In the genomic region with DNA sequence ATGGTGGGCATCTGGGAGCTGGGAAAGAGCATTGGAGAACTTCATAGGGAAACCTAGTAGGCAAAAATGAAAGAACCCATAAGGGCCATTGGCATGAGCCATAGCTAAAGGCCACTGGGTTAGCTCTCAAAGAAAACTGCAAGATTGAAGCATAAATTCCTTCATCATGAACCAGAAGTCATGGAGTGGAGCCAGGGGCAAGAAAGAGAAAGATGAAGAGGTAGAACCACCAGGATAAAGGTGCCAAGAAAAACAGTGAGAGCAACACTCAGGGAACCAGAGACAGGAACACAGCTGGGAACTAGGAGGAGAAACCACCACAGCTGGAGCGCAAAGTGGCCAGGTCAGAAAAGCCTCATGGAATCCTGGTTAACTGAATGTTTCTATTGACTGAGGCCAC, we compare ENCODE assay signal across 18 cellular contexts. TPM values are rescaled to one million over a fixed set of nuclear protein-coding genes. Genes with fewer than 3 reads are reported as not detected.
DNase-seq lines count a peak whose midpoint lies in the region; ATAC-seq and TF ChIP-seq lines count a peak whose summit lies in the region.
"Had no signal": no experiment of that assay in that cellular context is flagged by ENCODE, and none has a peak within 500 bp of the region (broad histone marks: within the 10 kb centered on the region; RNA-seq: fewer than 3 reads in every experiment).

No MANE protein-coding gene starts in this region.

- no peak for ATAC-seq in activated CD8-positive, alpha-beta T cell treated with anti-CD3 and anti-CD28 coated beads, Interleukin-2, amount 10 ng/mL, durations not matched to agents 7 days and 5 days
- ATAC-seq: foreskin keratinocyte had no signal

- no peaks in the 10 kb centered on the region for H3K9me3 ChIP-seq in ovary
- H3K9me3 ChIP-seq: BLaER1 treated with 17β-estradiol and CSF1 and Interleukin-3, amounts not matched to agents 10 nM and 100 nM; thyroid gland had no signal

- H3K27ac ChIP-seq in ovary, result no peak overlapping the region
- H3K27ac ChIP-seq: BLaER1 treated with 17β-estradiol and CSF1 and Interleukin-3, amounts not matched to agents 10 nM and 100 nM; foreskin keratinocyte; thyroid gland; WERI-Rb-1 had no signal

- H3K4me3 Mint-ChIP-seq in HFFc6, result no peak overlapping the region
- no peak overlapping the region for H3K4me3 Mint-ChIP-seq in activated CD8-positive, alpha-beta T cell treated with anti-CD3 and anti-CD28 coated beads, Interleukin-2, amount 10 ng/mL, durations not matched to agents 7 days and 5 days
- H3K4me3 Mint-ChIP-seq: dendritic cell treated with granulocyte-macrophage colony-stimulating factor and Interleukin-4, amounts not matched to agents 40 ng/mL and 50 ng/mL, for 4 days had no signal

- TF ChIP-seq CTCF in HFFc6 (IDR thresholded peaks at IDR 0.05) (no peak), kidney epithelial cell (IDR thresholded peaks at IDR 0.05; ENCODE audit: insufficient read depth, low read length, poor library complexity, severe bottlenecking) (no peak), ovary (IDR thresholded peaks at IDR 0.05) (no peak)

- H3K4me1 ChIP-seq in ovary (ENCODE audit: insufficient read depth), result no peaks in the 10 kb centered on the region
- H3K4me1 ChIP-seq: BLaER1 treated with 17β-estradiol and CSF1 and Interleukin-3, amounts not matched to agents 10 nM and 100 nM; foreskin keratinocyte; thyroid gland had no signal

- no peaks in the 10 kb centered on the region for H3K36me3 Mint-ChIP-seq in HFFc6 (ENCODE audit: low read depth)
- no peaks in the 10 kb centered on the region for H3K36me3 Mint-ChIP-seq in activated CD8-positive, alpha-beta T cell treated with anti-CD3 and anti-CD28 coated beads, Interleukin-2, amount 10 ng/mL, durations not matched to agents 7 days and 5 days (ENCODE audit: low read depth)

- H3K4me3 ChIP-seq in kidney epithelial cell (ENCODE audit: low read depth, low read length) (no peak overlapping the region), ovary (no peak overlapping the region)
- H3K4me3 ChIP-seq: BLaER1 treated with 17β-estradiol and CSF1 and Interleukin-3, amounts not matched to agents 10 nM and 100 nM; thyroid gland had no signal

- H3K36me3 ChIP-seq in kidney epithelial cell (ENCODE audit: control insufficient read depth, insufficient read depth, low read length), result no peaks in the 10 kb centered on the region
- no peaks in the 10 kb centered on the region for H3K36me3 ChIP-seq in ovary
- H3K36me3 ChIP-seq: BLaER1 treated with 17β-estradiol and CSF1 and Interleukin-3, amounts not matched to agents 10 nM and 100 nM; thyroid gland; WERI-Rb-1 had no signal

- H3K27me3 Mint-ChIP-seq in HFFc6 (ENCODE audit: insufficient read depth), result no peaks in the 10 kb centered on the region; the same call in none of the 2 replicates
- H3K27me3 Mint-ChIP-seq in activated CD8-positive, alpha-beta T cell treated with anti-CD3 and anti-CD28 coated beads, Interleukin-2, amount 10 ng/mL, durations not matched to agents 7 days and 5 days (ENCODE audit: low read depth), result peaks cover 34% of the 10 kb centered on the region
- H3K27me3 Mint-ChIP-seq: dendritic cell treated with granulocyte-macrophage colony-stimulating factor and Interleukin-4, amounts not matched to agents 40 ng/mL and 50 ng/mL, for 4 days had no signal

- POLR2A ChIA-PET in activated CD8-positive, alpha-beta T cell treated with anti-CD3 and anti-CD28 coated beads, Interleukin-2, amount 10 ng/mL, durations not matched to agents 7 days and 5 days (lab: Charles Lee), result interaction anchor here (1.4 kb wide), 1 partner anchor 11 kb away, joined by 3 read pairs; no protein-coding TSS in a partner anchor

- peak; percentile 52 for DNase-seq in AG08395 (ENCODE audit: low spot score)
- peak; percentile 85 for DNase-seq in HFFc6
- DNase-seq in brain pericyte (ENCODE audit: low read depth, low spot score), result peak; percentile 78
- DNase-seq in kidney epithelial cell (ENCODE audit: low read depth), result peak; percentile 63
- no peak for DNase-seq in ovary
- DNase-seq in activated CD8-positive, alpha-beta T cell treated with anti-CD3 and anti-CD28 coated beads, Interleukin-2, amount 10 ng/mL, durations not matched to agents 7 days and 5 days, result no peak
- DNase-seq in G401 (ENCODE audit: low spot score), result no peak
- DNase-seq in activated gamma-delta T cell (lab: John Stamatoyannopoulos, UW), result no peak
- DNase-seq: activated naive CD8-positive, alpha-beta T cell treated with anti-CD3 and anti-CD28 coated beads, Interleukin-2, amount 10 ng/mL, durations not matched to agents 7 days and 5 days; DMS79 treated with DMSO at 0.1 percent for 48 hours; NCI-H1048; NCI-H345; stimulated activated CD8-positive, alpha-beta memory T cell treated with anti-CD3 and anti-CD28 coated beads, Interleukin-4, amount 100 ng/mL, for 48 hours; thyroid gland; WERI-Rb-1 had no signal

- TF ChIP-seq EP300 in ovary (IDR thresholded peaks at IDR 0.05), result no peak

- 77 to 94% (median 93%) methylated on average over 1 of the region's 1 CpG for WGBS in ovary, 3 donors

- H3K4me1 Mint-ChIP-seq in HFFc6 (ENCODE audit: low read depth), result peaks cover 28% of the 10 kb centered on the region
- H3K4me1 Mint-ChIP-seq in activated CD8-positive, alpha-beta T cell treated with anti-CD3 and anti-CD28 coated beads, Interleukin-2, amount 10 ng/mL, durations not matched to agents 7 days and 5 days (ENCODE audit: low read depth), result peaks cover 32% of the 10 kb centered on the region

- H3K9me3 Mint-ChIP-seq in HFFc6, result no peaks in the 10 kb centered on the region
- no peaks in the 10 kb centered on the region for H3K9me3 Mint-ChIP-seq in activated CD8-positive, alpha-beta T cell treated with anti-CD3 and anti-CD28 coated beads, Interleukin-2, amount 10 ng/mL, durations not matched to agents 7 days and 5 days (ENCODE audit: insufficient read depth)
- H3K9me3 Mint-ChIP-seq: activated naive CD8-positive, alpha-beta T cell treated with anti-CD3 and anti-CD28 coated beads, Interleukin-2, amount 10 ng/mL, durations not matched to agents 7 days and 5 days; dendritic cell treated with granulocyte-macrophage colony-stimulating factor and Interleukin-4, amounts not matched to agents 40 ng/mL and 50 ng/mL, for 4 days had no signal

- no peak for TF ChIP-seq POLR2A in ovary (IDR thresholded peaks at IDR 0.05)

- H3K27ac Mint-ChIP-seq in HFFc6, result 0 out of 2 replicates have a peak overlapping the region, but pooled peaks have one; percentile 0
- no peak overlapping the region for H3K27ac Mint-ChIP-seq in activated CD8-positive, alpha-beta T cell treated with anti-CD3 and anti-CD28 coated beads, Interleukin-2, amount 10 ng/mL, durations not matched to agents 7 days and 5 days
- H3K27ac Mint-ChIP-seq: activated naive CD8-positive, alpha-beta T cell treated with anti-CD3 and anti-CD28 coated beads, Interleukin-2, amount 10 ng/mL, durations not matched to agents 7 days and 5 days; dendritic cell treated with granulocyte-macrophage colony-stimulating factor and Interleukin-4, amounts not matched to agents 40 ng/mL and 50 ng/mL, for 4 days had no signal

- intact Hi-C loops in ovary (cut with DNase I), result no loop called here

- H3K27me3 ChIP-seq in kidney epithelial cell (ENCODE audit: control insufficient read depth, insufficient read depth, low read length) (no peaks in the 10 kb centered on the region), ovary (no peaks in the 10 kb centered on the region)
- H3K27me3 ChIP-seq: BLaER1 treated with 17β-estradiol and CSF1 and Interleukin-3, amounts not matched to agents 10 nM and 100 nM; foreskin keratinocyte; thyroid gland had no signal

- in situ Hi-C loops in G401 (cut with HindIII; ENCODE audit: low sequenced_read_pairs), result no loop called here

- CTCF ChIA-PET in activated CD8-positive, alpha-beta T cell treated with anti-CD3 and anti-CD28 coated beads, Interleukin-2, amount 10 ng/mL, durations not matched to agents 7 days and 5 days (lab: Charles Lee), result interaction anchor here (0.8 to 2.6 kb wide), 4 partner anchors 17 to 215 kb away, joined by 3 to 13 read pairs (median 4); no protein-coding TSS in a partner anchor

RNA-seq across cellular contexts. Expression of gene SGMS1, which starts 11.5 kb away (rescaled TPM):
- 10 to 100 TPM; 19.6 to 27.5 (median 24.6) TPM for total RNA-seq in HFFc6 (2021; fragmentation: NEBNext Ultra II Directional; extraction: Animal tissue kit (Norgen Biotek cat#: 25700))
- total RNA-seq in kidney epithelial cell (27.0 and 45.7 TPM in 2 replicates), ovary (10 to 100 TPM; 31.4 to 90.0 (median 39.1) TPM)
- 10 to 100 TPM; 15.6 to 22.5 TPM for polyA plus RNA-seq in ovary
- 10 to 100 TPM; 14.2 to 16.4 TPM for total RNA-seq in activated CD8-positive, alpha-beta T cell treated with anti-CD3 and anti-CD28 coated beads, Interleukin-2, amount 10 ng/mL, durations not matched to agents 7 days and 5 days
- 10.0 and 25.5 TPM in 2 replicates for total RNA-seq in G401 (2014; rRNA removed; shearing (Covaris generic))

Comparison
In these comparisons a context has a peak if more than half of its experiments do, and no peak if none do; other contexts are left out.
1. DNase-seq: peak in AG08395 (single experiment), HFFc6 (single experiment), brain pericyte (single experiment) and kidney epithelial cell (single experiment); none in ovary (0 of 5), activated CD8-positive, alpha-beta T cell treated with anti-CD3 and anti-CD28 coated beads, Interleukin-2, amount 10 ng/mL, durations not matched to agents 7 days and 5 days (single experiment), G401 (single experiment) and activated gamma-delta T cell (single experiment).